8 cellular contexts compared by ENCODE assay signal in the genomic region with DNA sequence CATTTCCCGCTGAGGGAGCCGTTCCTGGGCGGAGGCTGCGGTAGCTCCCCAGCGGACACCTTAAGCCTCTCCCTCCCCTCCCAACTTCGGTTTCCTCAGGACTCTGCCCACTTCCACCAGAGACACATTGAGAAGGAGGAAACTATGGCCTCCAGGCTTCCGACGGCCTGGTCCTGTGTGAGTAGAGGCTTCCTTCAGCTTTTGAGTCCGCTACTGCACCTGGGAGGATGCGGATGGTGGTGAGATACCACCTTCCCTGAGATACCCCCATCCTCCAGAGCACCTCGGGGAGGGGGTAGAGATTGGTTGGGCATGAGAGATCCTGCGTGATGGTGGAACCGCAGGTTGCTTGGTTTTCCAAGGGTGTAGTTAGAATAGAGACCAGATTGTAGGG. TPM values are rescaled to one million over a fixed set of nuclear protein-coding genes. Genes with fewer than 3 reads are reported as not detected.
A peak's percentile ranks its signal among the peaks of the same experiment; 100 is the strongest.
DNase-seq lines count a peak whose midpoint lies in the region; FAIRE-seq and TF ChIP-seq lines count a peak whose summit lies in the region.

No MANE protein-coding gene starts in this region.

- H3K36me3 ChIP-seq in BJ (ENCODE audit: control insufficient read depth, insufficient read depth, low read length) (peaks cover 13% of the 10 kb centered on the region), bronchial epithelial cell (ENCODE audit: control insufficient read depth, insufficient read depth, low read length) (peaks cover 20% of the 10 kb centered on the region), muscle layer of duodenum (ENCODE audit: control insufficient read depth in 1 of 2, insufficient read depth in 2 of 2, low read length in 2 of 2) (peaks cover 18 to 53% of the 10 kb centered on the region in 2 donors)

- peaks cover 44 to 65% of the 10 kb centered on the region in 2 donors for H3K9me3 ChIP-seq in muscle layer of duodenum (ENCODE audit: control insufficient read depth in 1 of 2, low read length in 2 of 2)

- H3K27me3 ChIP-seq in BJ (ENCODE audit: control insufficient read depth, insufficient read depth, low read length), result no peaks in the 10 kb centered on the region
- no peaks in the 10 kb centered on the region for H3K27me3 ChIP-seq in bronchial epithelial cell (ENCODE audit: control insufficient read depth, insufficient read depth, low read length)
- no peaks in the 10 kb centered on the region for H3K27me3 ChIP-seq in muscle layer of duodenum (ENCODE audit: low read depth, low read length)

- peaks cover 6 to 14% (median 11%) of the 10 kb centered on the region in 3 donors for H3K4me1 Mint-ChIP-seq in IgD-negative memory B cell

- no peak for FAIRE-seq in bronchial epithelial cell (lab: Jason Lieb, UNC)

- peak overlapping the region; percentile 87 for H3K27ac ChIP-seq in muscle layer of duodenum (ENCODE audit: low read length)

- H3K4me3 ChIP-seq in BJ (ENCODE audit: low read depth, low read length) (peak overlapping the region; percentile 82), bronchial epithelial cell (ENCODE audit: low read depth, low read length) (peak overlapping the region; percentile 95), muscle layer of duodenum (ENCODE audit: low read depth in 1 of 2, low read length in 2 of 2) (peak overlapping the region; percentile 62 to 80)

- CTCF ChIA-PET in BJ (lab: Yijun Ruan, JAX), result interaction anchor here (0.9 to 1.3 kb wide), 2 partner anchors 13 to 29 kb away, joined by 3 read pairs; no protein-coding TSS in a partner anchor

- peaks cover 25% of the 10 kb centered on the region for H3K36me3 Mint-ChIP-seq in IgD-negative memory B cell

- DNase-seq in BJ (ENCODE audit: low read depth), result no peak
- no peak for DNase-seq in bronchial epithelial cell (ENCODE audit: low read depth)
- DNase-seq in NCI-H446 (lab: John Stamatoyannopoulos, UW), result no peak
- no peak for DNase-seq in NCI-H2227 treated with DMSO at 0.1 percent for 48 hours (lab: John Stamatoyannopoulos, UW)
- no peak for DNase-seq in NCI-H187 treated with DMSO at 0.1 percent for 48 hours (lab: John Stamatoyannopoulos, UW)
- no peak for DNase-seq in activated effector memory CD4-positive, alpha-beta T cell treated with Interleukin-2 at 50 U/mL for 16 hours

- no peaks in the 10 kb centered on the region for H3K4me1 ChIP-seq in muscle layer of duodenum (ENCODE audit: control insufficient read depth in 1 of 2, insufficient read depth in 2 of 2, low read length in 2 of 2)

- H3K27ac Mint-ChIP-seq in IgD-negative memory B cell, result peak overlapping the region; percentile 98 to 100 (median 99)

- H3K9me3 Mint-ChIP-seq in IgD-negative memory B cell, result peaks cover 11 to 41% (median 17%) of the 10 kb centered on the region in 3 donors

- POLR2A ChIA-PET in BJ (lab: Charles Lee), result no interaction called here

- TF ChIP-seq CTCF in BJ (IDR thresholded peaks at IDR 0.05; ENCODE audit: insufficient read depth, low read depth, low read length) (no peak), bronchial epithelial cell (IDR thresholded peaks at IDR 0.05; ENCODE audit: insufficient read depth, low read length, severe bottlenecking) (no peak)

- no peaks in the 10 kb centered on the region for H3K27me3 Mint-ChIP-seq in IgD-negative memory B cell

- peak overlapping the region; percentile 91 to 98 (median 97) for H3K4me3 Mint-ChIP-seq in IgD-negative memory B cell

RNA-seq across cellular contexts. Expression of gene ZNF274, which starts 1.0 kb away (rescaled TPM):
- polyA plus RNA-seq in BJ (2011; rRNA removed), result 13.0 and 15.2 TPM in 2 replicates
- 11.4 and 16.3 TPM in 2 replicates for polyA minus RNA-seq in BJ (2011; rRNA and poly(A)+ RNA removed)
- 45.1 TPM for polyA plus RNA-seq in IgD-negative memory B cell
- total RNA-seq in bronchial epithelial cell, result 28.2 and 36.5 TPM in 2 replicates

RNA-seq across cellular contexts. Expression of gene ZNF329, which starts 33.2 kb away (rescaled TPM):
- polyA plus RNA-seq in BJ (2011; rRNA removed) (5.5 and 7.5 TPM in 2 replicates), IgD-negative memory B cell (8.2 TPM)
- polyA minus RNA-seq in BJ (2011; rRNA and poly(A)+ RNA removed), result 6.0 and 8.4 TPM in 2 replicates
- total RNA-seq in bronchial epithelial cell, result 14.1 and 14.5 TPM in 2 replicates

RNA-seq across cellular contexts. Expression of gene ZNF544, which starts 44.9 kb away (rescaled TPM):
- polyA plus RNA-seq in BJ (2011; rRNA removed) (28.6 and 33.4 TPM in 2 replicates), IgD-negative memory B cell (32.4 TPM)
- 29.0 and 30.6 TPM in 2 replicates for polyA minus RNA-seq in BJ (2011; rRNA and poly(A)+ RNA removed)
- 55.8 and 65.8 TPM in 2 replicates for total RNA-seq in bronchial epithelial cell
